Comparison of ENCODE assay signal across 12 cellular contexts in the genomic region with DNA sequence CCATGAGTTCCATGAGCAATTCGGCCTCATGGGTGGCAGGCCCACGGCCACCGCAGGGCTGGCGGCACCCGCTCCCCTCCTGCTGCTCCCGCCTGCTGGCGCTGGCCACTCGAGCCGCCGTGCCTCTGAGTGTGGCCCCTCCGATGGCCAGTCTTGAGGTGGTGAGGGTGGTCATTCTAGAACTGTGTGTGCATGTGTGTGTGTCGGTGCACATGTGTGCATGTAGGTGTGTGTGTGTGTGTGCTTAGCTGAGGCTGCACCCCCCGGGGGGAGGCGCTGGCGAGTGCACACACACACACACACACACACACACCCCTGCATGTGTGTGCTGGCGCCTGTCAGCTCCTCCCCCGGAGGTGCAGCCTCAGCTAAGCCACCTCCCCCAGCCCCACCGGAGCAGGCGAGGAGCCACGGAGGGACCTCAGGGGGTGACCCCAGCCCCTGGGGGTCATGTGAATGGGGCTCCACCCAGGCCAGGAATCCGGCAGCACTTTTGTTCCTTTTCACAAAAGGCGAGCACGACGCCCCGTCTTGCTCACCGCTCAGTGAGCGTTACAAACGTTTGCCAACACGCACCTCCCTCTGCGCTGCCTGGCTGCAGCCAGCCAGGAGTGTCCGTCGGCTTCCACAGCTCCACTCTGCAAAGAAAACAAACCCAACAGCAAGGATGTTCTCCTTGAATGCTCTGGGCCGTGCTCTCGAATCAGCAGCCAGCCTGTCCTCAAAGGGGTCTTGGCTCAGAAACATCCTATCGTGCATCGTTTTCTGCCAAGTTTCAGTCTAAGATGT. TPM values are rescaled to one million over a fixed set of nuclear protein-coding genes. Genes with fewer than 3 reads are reported as not detected.
DNase-seq lines count a peak whose midpoint lies in the region; ATAC-seq, FAIRE-seq and TF ChIP-seq lines count a peak whose summit lies in the region.
"Had no signal": no experiment of that assay in that cellular context is flagged by ENCODE, and none has a peak within 500 bp of the region (broad histone marks: within the 10 kb centered on the region; RNA-seq: fewer than 3 reads in every experiment).

No MANE protein-coding gene starts in this region.

- no peak for FAIRE-seq in A549 (lab: Jason Lieb, UNC)

- ATAC-seq in A549, result peak in 1 of 2 experiments; percentile 31; a peak in 3 of 6 replicates
- no peak for ATAC-seq in lower lobe of right lung
- no peak for ATAC-seq in sciatic nerve
- ATAC-seq: natural killer cell, T-cell had no signal

- H3K27me3 Mint-ChIP-seq in T-helper 2 cell treated with Interferon-gamma antibody and Interleukin-4, amounts not matched to agents 5 μg/mL and 100 μg/mL, for 36 hours (ENCODE audit: low read depth), result peaks cover 4% of the 10 kb centered on the region

- TF ChIP-seq RAD21 in A549 (conservative IDR thresholded peaks at IDR 0.05 in 1 of 2, IDR thresholded peaks at IDR 0.05 in 1 of 2), result no peak

- intact Hi-C loops in lower lobe of right lung (cut with DNase I) (no loop called here), sciatic nerve (cut with DNase I) (no loop called here)

- H3K9me3 ChIP-seq in A549, result no peaks in the 10 kb centered on the region
- no peaks in the 10 kb centered on the region for H3K9me3 ChIP-seq in HEK293 (ENCODE audit: control insufficient read depth, insufficient read depth, low read depth, low read length)
- H3K9me3 ChIP-seq in lower lobe of right lung, result no peaks in the 10 kb centered on the region

- H3K4me1 ChIP-seq in A549, result peaks cover 60% of the 10 kb centered on the region
- no peaks in the 10 kb centered on the region; the same call in 1 of the 2 replicates for H3K4me1 ChIP-seq in HEK293 (ENCODE audit: control insufficient read depth, insufficient read depth, low read length)
- H3K4me1 ChIP-seq in lower lobe of right lung, result peaks cover 28% of the 10 kb centered on the region

- no peak overlapping the region for H3K4me3 ChIP-seq in A549
- no peak overlapping the region for H3K4me3 ChIP-seq in HEK293 (ENCODE audit: low read depth, low read length)
- H3K4me3 ChIP-seq in lower lobe of right lung, result peak overlapping the region; percentile 14

- DNase-seq in A549 (ENCODE audit: low read depth in 1 of 2, low spot score in 1 of 2) (peak in 1 of 2 experiments; percentile 59), cerebellar cortex (ENCODE audit: low spot score) (peak; percentile 36), lower lobe of right lung (no peak), sciatic nerve (ENCODE audit: low spot score) (no peak), hippocampal formation (lab: John Stamatoyannopoulos, UW) (no peak)
- DNase-seq in activated naive CD4-positive, alpha-beta T cell (lab: John Stamatoyannopoulos, UW), result no peak
- DNase-seq in T-helper 2 cell treated with Interferon-gamma antibody and Interleukin-4, amounts not matched to agents 5 μg/mL and 100 μg/mL, for 36 hours (ENCODE audit: low spot score), result no peak
- DNase-seq: activated T-cell treated with anti-CD3 and anti-CD28 coated beads, Interleukin-2, amount 50 U/mL, for 24 hours; natural killer cell; NCI-H1092; T-cell had no signal

- H3K4me3 Mint-ChIP-seq in T-helper 2 cell treated with Interferon-gamma antibody and Interleukin-4, amounts not matched to agents 5 μg/mL and 100 μg/mL, for 36 hours, result no peak overlapping the region
- H3K4me3 Mint-ChIP-seq: activated T-cell treated with anti-CD3 and anti-CD28 coated beads, Interleukin-2, amount 50 U/mL, for 24 hours; natural killer cell had no signal

- WGBS in A549 (ENCODE audit: missing lambda C conversion rate), result 30% methylated on average over 20 of the region's 36 CpGs

- no peaks in the 10 kb centered on the region for H3K9me3 Mint-ChIP-seq in T-helper 2 cell treated with Interferon-gamma antibody and Interleukin-4, amounts not matched to agents 5 μg/mL and 100 μg/mL, for 36 hours
- H3K9me3 Mint-ChIP-seq: activated T-cell treated with anti-CD3 and anti-CD28 coated beads, Interleukin-2, amount 50 U/mL, for 24 hours; natural killer cell; T-cell had no signal

- no peak overlapping the region for H3K27ac Mint-ChIP-seq in T-helper 2 cell treated with Interferon-gamma antibody and Interleukin-4, amounts not matched to agents 5 μg/mL and 100 μg/mL, for 36 hours
- H3K27ac Mint-ChIP-seq: activated T-cell treated with anti-CD3 and anti-CD28 coated beads, Interleukin-2, amount 50 U/mL, for 24 hours; natural killer cell; T-cell had no signal

- peaks cover 32% of the 10 kb centered on the region for H3K27me3 ChIP-seq in lower lobe of right lung (ENCODE audit: low read depth)

- POLR2A ChIA-PET in A549 (lab: Yijun Ruan, JAX), result no interaction called here
- POLR2A ChIA-PET in HEK293 (lab: Yijun Ruan, JAX), result interaction anchor here (0.6 kb wide), 1 partner anchor 468 kb away, joined by 3 read pairs; no protein-coding TSS in a partner anchor

- TF ChIP-seq CTCF in A549 (IDR thresholded peaks at IDR 0.05) (no peak), HEK293 (tag by site-specific recombination; IDR thresholded peaks at IDR 0.05) (no peak), lower lobe of right lung (IDR thresholded peaks at IDR 0.05) (no peak)

- CTCF ChIA-PET in A549 (lab: Yijun Ruan, JAX), result interaction anchor here (1.0 kb wide), 1 partner anchor 20 kb away, joined by 3 read pairs; no protein-coding TSS in a partner anchor
- CTCF ChIA-PET in HEK293 (lab: Yijun Ruan, JAX), result no interaction called here

- H3K4me2 ChIP-seq in A549, result peak overlapping the region; percentile 68

- peak overlapping the region; percentile 82 to 99; a peak in 5 of 6 replicates for H3K27ac ChIP-seq in A549
- no peak overlapping the region for H3K27ac ChIP-seq in HEK293 (ENCODE audit: extremely low read depth, low read depth, low read length)
- H3K27ac ChIP-seq in lower lobe of right lung, result no peak overlapping the region

- no peak for TF ChIP-seq EP300 in A549 (IDR thresholded peaks at IDR 0.05)

- no peak for TF ChIP-seq POLR2A in A549 (IDR thresholded peaks at IDR 0.05; ENCODE audit: low read length)

- no peaks in the 10 kb centered on the region for H3K4me1 Mint-ChIP-seq in T-helper 2 cell treated with Interferon-gamma antibody and Interleukin-4, amounts not matched to agents 5 μg/mL and 100 μg/mL, for 36 hours (ENCODE audit: low read depth)

- H3K36me3 ChIP-seq in HEK293 (ENCODE audit: control insufficient read depth in 2 of 2, insufficient read depth in 1 of 2, low read length in 2 of 2), result no peaks in the 10 kb centered on the region
- H3K36me3 ChIP-seq in lower lobe of right lung, result no peaks in the 10 kb centered on the region

- no peaks in the 10 kb centered on the region for H3K36me3 Mint-ChIP-seq in T-helper 2 cell treated with Interferon-gamma antibody and Interleukin-4, amounts not matched to agents 5 μg/mL and 100 μg/mL, for 36 hours (ENCODE audit: low read depth)
- H3K36me3 Mint-ChIP-seq: natural killer cell, T-cell had no signal

TF ChIP-seq in A549, 52 proteins besides CTCF, POLR2A, EP300 and RAD21:
- no peak for TF ChIP-seq ZSCAN20 (CRISPR knock-in tag; IDR thresholded peaks at IDR 0.05)
- TF ChIP-seq, protein P1, sequence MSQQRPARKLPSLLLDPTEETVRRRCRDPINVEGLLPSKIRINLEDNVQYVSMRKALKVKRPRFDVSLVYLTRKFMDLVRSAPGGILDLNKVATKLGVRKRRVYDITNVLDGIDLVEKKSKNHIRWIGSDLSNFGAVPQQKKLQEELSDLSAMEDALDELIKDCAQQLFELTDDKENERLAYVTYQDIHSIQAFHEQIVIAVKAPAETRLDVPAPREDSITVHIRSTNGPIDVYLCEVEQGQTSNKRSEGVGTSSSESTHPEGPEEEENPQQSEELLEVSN (IDR thresholded peaks at IDR 0.05; ENCODE audit: borderline replicate concordance, low read depth), result peak; percentile 41; the same call in 1 of the 2 replicates
- TF ChIP-seq, protein P2, sequence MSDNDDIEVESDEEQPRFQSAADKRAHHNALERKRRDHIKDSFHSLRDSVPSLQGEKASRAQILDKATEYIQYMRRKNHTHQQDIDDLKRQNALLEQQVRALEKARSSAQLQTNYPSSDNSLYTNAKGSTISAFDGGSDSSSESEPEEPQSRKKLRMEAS (IDR thresholded peaks at IDR 0.05), result peak; percentile 67

TF ChIP-seq in HEK293, 187 proteins besides CTCF, POLR2A, EP300 and RAD21 (continues in another document):
- TF ChIP-seq ZIC2 (tag by site-specific recombination; IDR thresholded peaks at IDR 0.05) (peak; percentile 26; the same call in 1 of the 2 replicates), ZNF677 (tag by site-specific recombination; IDR thresholded peaks at IDR 0.05) (no peak), ZNF654 (tag by site-specific recombination; IDR thresholded peaks at IDR 0.05; ENCODE audit: low read depth) (no peak)

RNA-seq across cellular contexts. Expression of a gene that starts 29.9 kb away (rescaled TPM):
- polyA plus RNA-seq in A549 (2011; rRNA removed), result 4.7 and 8.3 TPM in 2 replicates
- polyA plus RNA-seq in A549 (2012; cell fraction: cytosol; rRNA removed), result 26.5 and 32.6 TPM in 2 replicates
- 32.5 and 64.4 TPM in 2 replicates for polyA plus RNA-seq in A549 (2012; cell fraction: nucleus; rRNA removed)
- polyA plus RNA-seq in A549 (2017; fragmentation: RNase III; extraction: RNeasy Plus Mini Kit Qiagen cat#74134 plus additional on column Dnase treatment), result 11.2 to 11.4 TPM (median 11.2 TPM) in 3 replicates
- polyA minus RNA-seq in A549 (2011; rRNA and poly(A)+ RNA removed), result 40.2 and 49.5 TPM in 2 replicates
- 23.4 TPM for total RNA-seq in lower lobe of right lung
- 16.6 TPM for total RNA-seq in sciatic nerve

RNA-seq across cellular contexts. Expression of a gene that starts 48.1 kb away (rescaled TPM):
- polyA plus RNA-seq in A549 (2011; rRNA removed) (0.09 and 0.23 TPM in 2 replicates), A549 (2017; fragmentation: RNase III; extraction: RNeasy Plus Mini Kit Qiagen cat#74134 plus additional on column Dnase treatment) (0.30 to 0.61 TPM (median 0.50 TPM) in 3 replicates)
- 0.30 and 0.45 TPM in 2 replicates for polyA plus RNA-seq in A549 (2012; cell fraction: cytosol; rRNA removed)
- 1.3 and 1.7 TPM in 2 replicates for polyA plus RNA-seq in A549 (2012; cell fraction: nucleus; rRNA removed)
- polyA minus RNA-seq in A549 (2011; rRNA and poly(A)+ RNA removed), result 0.62 and 0.83 TPM in 2 replicates
- total RNA-seq in lower lobe of right lung (1.0 TPM), sciatic nerve (0.45 TPM)

RNA-seq across cellular contexts. Expression of a gene that starts 54.5 kb away (rescaled TPM):
- polyA plus RNA-seq in A549 (2011; rRNA removed) (3.1 and 4.2 TPM in 2 replicates), A549 (2017; fragmentation: RNase III; extraction: RNeasy Plus Mini Kit Qiagen cat#74134 plus additional on column Dnase treatment) (13.9 to 19.4 TPM (median 19.2 TPM) in 3 replicates)
- polyA plus RNA-seq in A549 (2012; cell fraction: cytosol; rRNA removed), result 3.0 and 4.1 TPM in 2 replicates
- polyA plus RNA-seq in A549 (2012; cell fraction: nucleus; rRNA removed), result 65.6 and 96.4 TPM in 2 replicates
- polyA minus RNA-seq in A549 (2011; rRNA and poly(A)+ RNA removed), result 3.0 and 4.0 TPM in 2 replicates
- total RNA-seq in lower lobe of right lung (46.0 TPM), sciatic nerve (36.7 TPM)

Comparison
In these comparisons a context has a peak if more than half of its experiments do, and no peak if none do; other contexts are left out.
1. H3K27ac ChIP-seq: peak in A549 (2 of 2); none in HEK293 (single experiment) and lower lobe of right lung (single experiment).